Comparison of ENCODE assay signal across 8 cellular contexts in the genomic region with DNA sequence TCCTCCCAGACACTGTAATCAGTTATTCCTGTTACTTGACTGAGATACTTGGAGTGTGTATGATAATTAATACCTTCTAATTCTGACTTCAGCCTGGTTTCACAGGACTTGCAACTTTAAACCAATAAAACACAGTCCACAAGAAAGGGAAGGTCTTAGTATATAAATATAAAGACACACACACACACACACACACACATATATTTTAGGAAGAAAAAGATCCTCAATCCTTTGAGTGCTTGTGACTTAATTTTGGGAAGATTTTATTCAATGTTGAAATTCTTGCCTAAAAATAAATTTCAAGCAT. TPM values are rescaled to one million over a fixed set of nuclear protein-coding genes. Genes with fewer than 3 reads are reported as not detected.
DNase-seq lines count a peak whose midpoint lies in the region; ATAC-seq, FAIRE-seq and TF ChIP-seq lines count a peak whose summit lies in the region.

No MANE protein-coding gene starts in this region.

- H2AFZ ChIP-seq in mesenchymal stem cell (ENCODE audit: low read depth, low read length): no peak overlapping the region

- DNase-seq in right atrium auricular region (ENCODE audit: low spot score): no peak
- DNase-seq in Right ventricle myocardium inferior (ENCODE audit: missing footprints): no peak
- no peak for DNase-seq in mesenchymal stem cell
- DNase-seq in urothelium cell line (ENCODE audit: low spot score): no peak
- no peak for DNase-seq in globus pallidus (ENCODE audit: low spot score)

- intact Hi-C loops in Right ventricle myocardium inferior (cut with DNase I): loop anchor here (10.0 kb wide), 1 partner anchor 425 kb away; no protein-coding TSS in a partner anchor

- no peak overlapping the region for H3K14ac ChIP-seq in mesenchymal stem cell (ENCODE audit: low read length in 2 of 2)

- H3K9me3 ChIP-seq in right atrium auricular region (no peaks in the 10 kb centered on the region), mesenchymal stem cell (ENCODE audit: control insufficient read depth, low read length) (no peaks in the 10 kb centered on the region)

- peak overlapping the region in 1 of 2 experiments; percentile 97 for H3K4ac ChIP-seq in mesenchymal stem cell (ENCODE audit: low read depth in 1 of 2, low read length in 2 of 2)

- H3K23ac ChIP-seq in mesenchymal stem cell (ENCODE audit: low read length in 2 of 2): no peak overlapping the region

- H3K9ac ChIP-seq in mesenchymal stem cell (ENCODE audit: low read length): peak overlapping the region; percentile 98

- peak overlapping the region; percentile 56 for H2AK5ac ChIP-seq in mesenchymal stem cell (ENCODE audit: low read length, severe bottlenecking)

- TF ChIP-seq CTCF in right atrium auricular region (IDR thresholded peaks at IDR 0.05): no peak

- peak overlapping the region; percentile 83 for H3K4me2 ChIP-seq in mesenchymal stem cell (ENCODE audit: low read length, poor library complexity, severe bottlenecking)

- H4K91ac ChIP-seq in mesenchymal stem cell (ENCODE audit: low read length): peak overlapping the region; percentile 94

- H3K79me1 ChIP-seq in mesenchymal stem cell (replicated peaks; ENCODE audit: low read length, poor library complexity, severe bottlenecking): no peaks in the 10 kb centered on the region

- peak overlapping the region; percentile 98 for H4K8ac ChIP-seq in mesenchymal stem cell (ENCODE audit: low read length)

- no peak overlapping the region for H2BK12ac ChIP-seq in mesenchymal stem cell (ENCODE audit: low read length in 2 of 2)

- no peak overlapping the region for H2BK5ac ChIP-seq in mesenchymal stem cell (ENCODE audit: low read depth, low read length, poor library complexity, severe bottlenecking)

- H2BK120ac ChIP-seq in mesenchymal stem cell (ENCODE audit: low read depth, low read length): peak overlapping the region; percentile 98

- no peak overlapping the region for H2BK15ac ChIP-seq in mesenchymal stem cell (ENCODE audit: low read depth, poor library complexity, severe bottlenecking)

- H3K27ac ChIP-seq in right atrium auricular region (peak overlapping the region; percentile 96 to 97), angular gyrus (ENCODE audit: low read depth, low read length) (peak overlapping the region; percentile 94), mesenchymal stem cell (ENCODE audit: low read length, poor library complexity, severe bottlenecking) (peak overlapping the region; percentile 84)

- H3K36me3 ChIP-seq in right atrium auricular region (no peaks in the 10 kb centered on the region), mesenchymal stem cell (ENCODE audit: control insufficient read depth in 1 of 2, insufficient read depth in 2 of 2, low read depth in 1 of 2, low read length in 2 of 2) (no peaks in the 10 kb centered on the region)

- H3K27me3 ChIP-seq in right atrium auricular region (no peaks in the 10 kb centered on the region), mesenchymal stem cell (ENCODE audit: control insufficient read depth in 1 of 2, insufficient read depth in 1 of 2, low read length in 2 of 2) (no peaks in the 10 kb centered on the region)

- H3K4me3 ChIP-seq in right atrium auricular region (peak overlapping the region in 1 of 2 donors; percentile 71), mesenchymal stem cell (ENCODE audit: insufficient read depth in 1 of 2, low read depth in 1 of 2, low read length in 2 of 2) (peak overlapping the region in 1 of 2 experiments; percentile 89)

- no peak for FAIRE-seq in urothelium cell line (lab: Jason Lieb, UNC)

- H3K18ac ChIP-seq in mesenchymal stem cell (ENCODE audit: low read depth in 1 of 2, low read length in 2 of 2): peak overlapping the region in 1 of 2 experiments; percentile 98

- ATAC-seq in Right ventricle myocardium inferior: no peak
- no peak for ATAC-seq in HG02763 (IDR thresholded peaks at IDR 0.05; ENCODE audit: unreplicated experiment)
- ATAC-seq in GM19452 (IDR thresholded peaks at IDR 0.05; ENCODE audit: unreplicated experiment): no peak

- H3K4me1 ChIP-seq in right atrium auricular region (peaks cover 0 to 41% of the 10 kb centered on the region in 2 donors), mesenchymal stem cell (ENCODE audit: control insufficient read depth, insufficient read depth, low read depth, low read length) (peaks cover 2% of the 10 kb centered on the region)

RNA-seq across cellular contexts. Expression of gene VPS54, which starts 0.7 kb away (rescaled TPM):
- total RNA-seq in right atrium auricular region: 10 to 100 TPM; 10.9 to 12.5 TPM
- total RNA-seq in Right ventricle myocardium inferior: 10.0 TPM
- 14.1 TPM for polyA plus RNA-seq in mesenchymal stem cell (2013, experiment 1 of 2)
- polyA plus RNA-seq in mesenchymal stem cell (2013, experiment 2 of 2): 15.1 TPM
